In the genomic region with DNA sequence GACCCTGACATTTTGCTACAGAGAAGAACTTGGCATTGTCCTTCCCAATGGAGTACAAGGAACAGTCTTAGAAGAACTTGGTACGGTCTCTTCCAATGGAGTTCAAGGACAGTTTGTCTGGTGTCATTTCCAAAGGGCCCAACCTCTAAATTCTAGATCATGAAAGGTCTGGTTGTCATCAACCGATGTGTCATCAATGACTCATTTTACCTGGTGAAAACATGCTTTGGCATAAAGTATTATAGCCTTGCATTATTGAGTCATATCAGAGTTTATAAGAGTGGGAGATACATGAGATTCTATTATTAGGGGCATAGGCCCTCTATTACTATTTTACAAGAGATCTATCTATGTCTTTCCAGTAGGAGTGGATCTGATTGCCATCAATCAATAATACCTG, we compare ENCODE assay signal across 23 cellular contexts. TPM values are rescaled to one million over a fixed set of nuclear protein-coding genes. Genes with fewer than 3 reads are reported as not detected.
DNase-seq lines count a peak whose midpoint lies in the region; ATAC-seq, FAIRE-seq and TF ChIP-seq lines count a peak whose summit lies in the region.
"Had no signal": no experiment of that assay in that cellular context is flagged by ENCODE, and none has a peak within 500 bp of the region (broad histone marks: within the 10 kb centered on the region; RNA-seq: fewer than 3 reads in every experiment).

No MANE protein-coding gene starts in this region.

- peaks cover 12% of the 10 kb centered on the region for H3K4me1 ChIP-seq in A549
- H3K4me1 ChIP-seq in foreskin keratinocyte = no peaks in the 10 kb centered on the region
- no peaks in the 10 kb centered on the region for H3K4me1 ChIP-seq in A673 (ENCODE audit: insufficient read depth, low read length, poor library complexity, severe bottlenecking)
- H3K4me1 ChIP-seq: BLaER1 treated with 17β-estradiol and CSF1 and Interleukin-3, amounts not matched to agents 10 nM and 100 nM had no signal

- H3K9me3 ChIP-seq in A549 (peaks cover 10% of the 10 kb centered on the region; the same call in 1 of the 3 replicates), A673 (ENCODE audit: low read depth, low read length, poor library complexity, severe bottlenecking) (no peaks in the 10 kb centered on the region)
- H3K9me3 ChIP-seq: Peyer's patch had no signal

- DNase-seq in activated CD8-positive, alpha-beta T cell treated with anti-CD3 and anti-CD28 coated beads for 36 hours = no peak
- no peak for DNase-seq in activated CD8-positive, alpha-beta T cell treated with anti-CD3 and anti-CD28 coated beads, Interleukin-2, amount 10 ng/mL, durations not matched to agents 7 days and 5 days
- DNase-seq in A549 (ENCODE audit: low read depth in 1 of 2, low spot score in 1 of 2) = no peak
- DNase-seq in RWPE1 (ENCODE audit: low spot score) = peak; percentile 57
- peak in 1 of 2 donors; percentile 44 for DNase-seq in foreskin keratinocyte
- no peak for DNase-seq in A673 (ENCODE audit: low spot score)
- no peak for DNase-seq in effector CD4-positive, alpha-beta T cell
- no peak for DNase-seq in T-helper 2 cell
- DNase-seq: DND-41, GDM1, GOT3, MG63, NCI-H1105, NCI-H187, NCI-H226, NCI-H524 treated with DMSO at 0.1 percent for 48 hours, Peyer's patch, SHP77 had no signal

- H3K27ac Mint-ChIP-seq in activated CD8-positive, alpha-beta T cell treated with anti-CD3 and anti-CD28 coated beads for 36 hours = no peak overlapping the region
- H3K27ac Mint-ChIP-seq in activated CD8-positive, alpha-beta T cell treated with anti-CD3 and anti-CD28 coated beads, Interleukin-2, amount 10 ng/mL, durations not matched to agents 7 days and 5 days = no peak overlapping the region

- H3K4me3 ChIP-seq in A549 = no peak overlapping the region
- H3K4me3 ChIP-seq in A673 (ENCODE audit: low read depth, low read length, poor library complexity, severe bottlenecking) = no peak overlapping the region
- H3K4me3 ChIP-seq: BLaER1 treated with 17β-estradiol and CSF1 and Interleukin-3, amounts not matched to agents 10 nM and 100 nM; MG63; Peyer's patch had no signal

- peaks cover 2% of the 10 kb centered on the region for H3K27me3 Mint-ChIP-seq in activated CD8-positive, alpha-beta T cell treated with anti-CD3 and anti-CD28 coated beads for 36 hours
- no peaks in the 10 kb centered on the region for H3K27me3 Mint-ChIP-seq in activated CD8-positive, alpha-beta T cell treated with anti-CD3 and anti-CD28 coated beads, Interleukin-2, amount 10 ng/mL, durations not matched to agents 7 days and 5 days (ENCODE audit: low read depth)

- no peak overlapping the region for H3K4me3 Mint-ChIP-seq in activated CD8-positive, alpha-beta T cell treated with anti-CD3 and anti-CD28 coated beads for 36 hours
- no peak overlapping the region for H3K4me3 Mint-ChIP-seq in activated CD8-positive, alpha-beta T cell treated with anti-CD3 and anti-CD28 coated beads, Interleukin-2, amount 10 ng/mL, durations not matched to agents 7 days and 5 days

- no peak for TF ChIP-seq CTCF in activated CD8-positive, alpha-beta T cell treated with anti-CD3 and anti-CD28 coated beads for 36 hours (IDR thresholded peaks at IDR 0.05)
- no peak for TF ChIP-seq CTCF in A549 (IDR thresholded peaks at IDR 0.05)
- TF ChIP-seq CTCF in RWPE1 (conservative IDR thresholded peaks at IDR 0.05; ENCODE audit: low read depth) = no peak
- TF ChIP-seq CTCF in foreskin keratinocyte (conservative IDR thresholded peaks at IDR 0.05) = no peak
- no peak for TF ChIP-seq CTCF in A673 (conservative IDR thresholded peaks at IDR 0.05; ENCODE audit: low read depth, low read length)

- H3K36me3 ChIP-seq in A673 (ENCODE audit: insufficient read depth, low read length, poor library complexity, severe bottlenecking) = no peaks in the 10 kb centered on the region
- H3K36me3 ChIP-seq: BLaER1 treated with 17β-estradiol and CSF1 and Interleukin-3, amounts not matched to agents 10 nM and 100 nM; MG63; Peyer's patch had no signal

- 46% methylated on average over 2 of the region's 2 CpGs for WGBS in A549 (ENCODE audit: missing lambda C conversion rate)

- POLR2A ChIA-PET in activated CD8-positive, alpha-beta T cell treated with anti-CD3 and anti-CD28 coated beads for 36 hours (lab: Charles Lee) = no interaction called here
- POLR2A ChIA-PET in activated CD8-positive, alpha-beta T cell treated with anti-CD3 and anti-CD28 coated beads, Interleukin-2, amount 10 ng/mL, durations not matched to agents 7 days and 5 days (lab: Charles Lee) = no interaction called here
- POLR2A ChIA-PET in A549 (lab: Yijun Ruan, JAX) (no interaction called here), RWPE1 (lab: Yijun Ruan, JAX; ENCODE audit: low non-redundant PET) (no interaction called here), A673 (lab: Charles Lee; ENCODE audit: low non-redundant PET) (no interaction called here)

- TF ChIP-seq RAD21 in A549 (conservative IDR thresholded peaks at IDR 0.05 in 1 of 2, IDR thresholded peaks at IDR 0.05 in 1 of 2) = no peak

- no peak for TF ChIP-seq POLR2A in A549 (IDR thresholded peaks at IDR 0.05; ENCODE audit: low read length)

- peak; percentile 47 for ATAC-seq in activated CD8-positive, alpha-beta T cell treated with anti-CD3 and anti-CD28 coated beads for 36 hours
- no peak for ATAC-seq in activated CD8-positive, alpha-beta T cell treated with anti-CD3 and anti-CD28 coated beads, Interleukin-2, amount 10 ng/mL, durations not matched to agents 7 days and 5 days
- no peak for ATAC-seq in A549
- peak; percentile 55 for ATAC-seq in foreskin keratinocyte

- peaks cover 2% of the 10 kb centered on the region for H3K9me3 Mint-ChIP-seq in activated CD8-positive, alpha-beta T cell treated with anti-CD3 and anti-CD28 coated beads for 36 hours
- H3K9me3 Mint-ChIP-seq in activated CD8-positive, alpha-beta T cell treated with anti-CD3 and anti-CD28 coated beads, Interleukin-2, amount 10 ng/mL, durations not matched to agents 7 days and 5 days (ENCODE audit: insufficient read depth) = no peaks in the 10 kb centered on the region

- intact Hi-C loops in activated CD8-positive, alpha-beta T cell treated with anti-CD3 and anti-CD28 coated beads for 36 hours (cut with micrococcal nuclease) = no loop called here
- intact Hi-C loops in A673 (cut with micrococcal nuclease; ENCODE audit: unreplicated experiment) = no loop called here

- no peaks in the 10 kb centered on the region for H3K36me3 Mint-ChIP-seq in activated CD8-positive, alpha-beta T cell treated with anti-CD3 and anti-CD28 coated beads for 36 hours (ENCODE audit: low read depth)
- no peaks in the 10 kb centered on the region for H3K36me3 Mint-ChIP-seq in activated CD8-positive, alpha-beta T cell treated with anti-CD3 and anti-CD28 coated beads, Interleukin-2, amount 10 ng/mL, durations not matched to agents 7 days and 5 days (ENCODE audit: low read depth)

- CTCF ChIA-PET in activated CD8-positive, alpha-beta T cell treated with anti-CD3 and anti-CD28 coated beads for 36 hours (lab: Charles Lee) = no interaction called here
- CTCF ChIA-PET in activated CD8-positive, alpha-beta T cell treated with anti-CD3 and anti-CD28 coated beads, Interleukin-2, amount 10 ng/mL, durations not matched to agents 7 days and 5 days (lab: Charles Lee) = no interaction called here
- CTCF ChIA-PET in A549 (lab: Yijun Ruan, JAX) (interaction anchor here (0.7 to 1.7 kb wide), 2 partner anchors 9 to 21 kb away, joined by 3 to 5 read pairs; no protein-coding TSS in a partner anchor), RWPE1 (lab: Yijun Ruan, JAX) (no interaction called here), A673 (lab: Charles Lee) (no interaction called here)

- H3K27me3 ChIP-seq in foreskin keratinocyte (no peaks in the 10 kb centered on the region), A673 (replicated peaks; ENCODE audit: insufficient read depth, low read depth, low read length, poor library complexity) (no peaks in the 10 kb centered on the region)
- H3K27me3 ChIP-seq: BLaER1 treated with 17β-estradiol and CSF1 and Interleukin-3, amounts not matched to agents 10 nM and 100 nM; Peyer's patch had no signal

- no peak for TF ChIP-seq EP300 in A549 (IDR thresholded peaks at IDR 0.05)

- H3K27ac ChIP-seq in A549 (no peak overlapping the region), RWPE1 (no peak overlapping the region), foreskin keratinocyte (no peak overlapping the region), A673 (ENCODE audit: low read depth, low read length, poor library complexity, severe bottlenecking) (no peak overlapping the region)
- H3K27ac ChIP-seq: BLaER1 treated with 17β-estradiol and CSF1 and Interleukin-3, amounts not matched to agents 10 nM and 100 nM; KMS-11; Peyer's patch had no signal

- no peak for FAIRE-seq in A549 (lab: Jason Lieb, UNC)
- FAIRE-seq: GM12891, GM18507 had no signal

- no peak overlapping the region for H3K4me2 ChIP-seq in A549
- H3K4me2 ChIP-seq: BLaER1 treated with 17β-estradiol and CSF1 and Interleukin-3, amounts not matched to agents 10 nM and 100 nM; KMS-11 had no signal

- no TSS peak for BruUV-seq in A673 (replicated peaks; lab: Mats Ljungman, UMichigan)

- no peaks in the 10 kb centered on the region for H3K4me1 Mint-ChIP-seq in activated CD8-positive, alpha-beta T cell treated with anti-CD3 and anti-CD28 coated beads for 36 hours (ENCODE audit: low read depth)
- no peaks in the 10 kb centered on the region for H3K4me1 Mint-ChIP-seq in activated CD8-positive, alpha-beta T cell treated with anti-CD3 and anti-CD28 coated beads, Interleukin-2, amount 10 ng/mL, durations not matched to agents 7 days and 5 days (ENCODE audit: low read depth)

TF ChIP-seq in A549, 52 proteins besides CTCF, POLR2A, EP300 and RAD21:
- TF ChIP-seq FOSL2 (IDR thresholded peaks at IDR 0.05) (no peak), FOSL2 (CRISPR knock-in tag; IDR thresholded peaks at IDR 0.05) (peak; percentile 77), CBX8 (IDR thresholded peaks at IDR 0.05) (no peak)

RNA-seq across cellular contexts. Expression of a gene that starts 4.3 kb away (rescaled TPM):
- total RNA-seq in activated CD8-positive, alpha-beta T cell treated with anti-CD3 and anti-CD28 coated beads for 36 hours = not detected
- not detected for total RNA-seq in activated CD8-positive, alpha-beta T cell treated with anti-CD3 and anti-CD28 coated beads, Interleukin-2, amount 10 ng/mL, durations not matched to agents 7 days and 5 days
- 0.04 TPM in 1 of 2 replicates, not detected in the other for polyA plus RNA-seq in A549 (2011; rRNA removed)
- polyA plus RNA-seq in A549 (2012; cell fraction: cytosol; rRNA removed) = not detected in 2 replicates
- polyA plus RNA-seq in A549 (2012; cell fraction: nucleus; rRNA removed) = not detected in 2 replicates
- polyA plus RNA-seq in A549 (2017; fragmentation: RNase III; extraction: RNeasy Plus Mini Kit Qiagen cat#74134 plus additional on column Dnase treatment) = not detected in 3 replicates
- 0.19 and 0.21 TPM in 2 replicates for polyA minus RNA-seq in A549 (2011; rRNA and poly(A)+ RNA removed)
- not detected in 2 replicates for total RNA-seq in foreskin keratinocyte
- not detected in 2 replicates for polyA plus RNA-seq in foreskin keratinocyte
- total RNA-seq in A673 (2021) = not detected in 2 replicates
- total RNA-seq: A172 had no signal

Comparison
In these comparisons a context has a peak if more than half of its experiments do, and no peak if none do; other contexts are left out.
1. ATAC-seq: peak in activated CD8-positive, alpha-beta T cell treated with anti-CD3 and anti-CD28 coated beads for 36 hours (single experiment) and foreskin keratinocyte (single experiment); none in activated CD8-positive, alpha-beta T cell treated with anti-CD3 and anti-CD28 coated beads, Interleukin-2, amount 10 ng/mL, durations not matched to agents 7 days and 5 days (single experiment) and A549 (0 of 2).